Comparison of ENCODE assay signal across 14 cellular contexts in genomic region chr2:152613235-152613634, GRCh38.
DNase-seq lines count a peak whose midpoint lies in the region; ATAC-seq and TF ChIP-seq lines count a peak whose summit lies in the region.
"Had no signal": no experiment of that assay in that cellular context is flagged by ENCODE, and none has a peak within 500 bp of the region (broad histone marks: within the 10 kb centered on the region; RNA-seq: fewer than 3 reads in every experiment).

No MANE protein-coding gene starts in this region.

- DNase-seq in EH (ENCODE audit: low read depth), result peak; percentile 33
- DNase-seq in NCI-H1105 (lab: John Stamatoyannopoulos, UW), result peak; percentile 50
- DNase-seq in fibroblast of the aortic adventitia (ENCODE audit: low read depth), result peak; percentile 22
- DNase-seq in T1000 (lab: John Stamatoyannopoulos, UW), result no peak
- DNase-seq in RPMI8226, result no peak
- DNase-seq in DMS 273 treated with DMSO at 0.1 percent for 48 hours (lab: John Stamatoyannopoulos, UW), result no peak
- DNase-seq in activated T-helper 1 cell treated with anti-CD3 and anti-CD28 coated beads, Interleukin-12 subunit alpha, Interleukin-12 subunit beta, Interleukin-2, Interleukin-4 antibody, amounts not matched to agents 30 ng/mL and 10 ng/mL and 1 ng/mL, durations not matched to agents 14 hours and 24 hours and 36 hours (ENCODE audit: low spot score), result no peak
- DNase-seq: activated CD8-positive, alpha-beta memory T cell treated with anti-CD3 and anti-CD28 coated beads, Interleukin-2, amount 10 ng/mL, durations not matched to agents 7 days and 5 days; Caco-2; heart left ventricle; MM.1S had no signal

- TF ChIP-seq CTCF in fibroblast of the aortic adventitia (IDR thresholded peaks at IDR 0.05; ENCODE audit: insufficient read depth, low read length), result no peak

- H3K27ac Mint-ChIP-seq in activated T-helper 1 cell treated with anti-CD3 and anti-CD28 coated beads, Interleukin-12 subunit alpha, Interleukin-12 subunit beta, Interleukin-2, Interleukin-4 antibody, amounts not matched to agents 30 ng/mL and 10 ng/mL and 1 ng/mL, durations not matched to agents 14 hours and 24 hours and 36 hours, result no peak overlapping the region

- H3K4me1 Mint-ChIP-seq in activated T-helper 1 cell treated with anti-CD3 and anti-CD28 coated beads, Interleukin-12 subunit alpha, Interleukin-12 subunit beta, Interleukin-2, Interleukin-4 antibody, amounts not matched to agents 30 ng/mL and 10 ng/mL and 1 ng/mL, durations not matched to agents 14 hours and 24 hours and 36 hours (ENCODE audit: low read depth), result peaks cover 33% of the 10 kb centered on the region

- no peak overlapping the region for H3K4me3 Mint-ChIP-seq in activated T-helper 1 cell treated with anti-CD3 and anti-CD28 coated beads, Interleukin-12 subunit alpha, Interleukin-12 subunit beta, Interleukin-2, Interleukin-4 antibody, amounts not matched to agents 30 ng/mL and 10 ng/mL and 1 ng/mL, durations not matched to agents 14 hours and 24 hours and 36 hours
- H3K4me3 Mint-ChIP-seq: activated CD8-positive, alpha-beta memory T cell treated with anti-CD3 and anti-CD28 coated beads, Interleukin-2, amount 10 ng/mL, durations not matched to agents 7 days and 5 days had no signal

- H3K9me3 Mint-ChIP-seq in activated T-helper 1 cell treated with anti-CD3 and anti-CD28 coated beads, Interleukin-12 subunit alpha, Interleukin-12 subunit beta, Interleukin-2, Interleukin-4 antibody, amounts not matched to agents 30 ng/mL and 10 ng/mL and 1 ng/mL, durations not matched to agents 14 hours and 24 hours and 36 hours, result no peaks in the 10 kb centered on the region

- intact Hi-C loops in activated T-helper 1 cell treated with anti-CD3 and anti-CD28 coated beads, Interleukin-12 subunit alpha, Interleukin-12 subunit beta, Interleukin-2, Interleukin-4 antibody, amounts not matched to agents 30 ng/mL and 10 ng/mL and 1 ng/mL, durations not matched to agents 14 hours and 24 hours and 36 hours (cut with micrococcal nuclease), result loop anchor here (5.0 kb wide), 2 partner anchors 41 to 276 kb away; partner anchors contain the start of gene FMNL2

- no peak overlapping the region for H3K4me3 ChIP-seq in fibroblast of the aortic adventitia (ENCODE audit: low read depth, low read length)
- H3K4me3 ChIP-seq: breast epithelium, heart left ventricle, thoracic aorta had no signal

- peaks cover 3% of the 10 kb centered on the region for H3K27me3 Mint-ChIP-seq in activated T-helper 1 cell treated with anti-CD3 and anti-CD28 coated beads, Interleukin-12 subunit alpha, Interleukin-12 subunit beta, Interleukin-2, Interleukin-4 antibody, amounts not matched to agents 30 ng/mL and 10 ng/mL and 1 ng/mL, durations not matched to agents 14 hours and 24 hours and 36 hours (ENCODE audit: insufficient read depth)

- ATAC-seq in GM21515 (IDR thresholded peaks at IDR 0.05; ENCODE audit: unreplicated experiment), result peak; percentile 38

- H3K36me3 Mint-ChIP-seq in activated T-helper 1 cell treated with anti-CD3 and anti-CD28 coated beads, Interleukin-12 subunit alpha, Interleukin-12 subunit beta, Interleukin-2, Interleukin-4 antibody, amounts not matched to agents 30 ng/mL and 10 ng/mL and 1 ng/mL, durations not matched to agents 14 hours and 24 hours and 36 hours (ENCODE audit: low read depth), result peaks cover 3% of the 10 kb centered on the region
- H3K36me3 Mint-ChIP-seq: activated CD8-positive, alpha-beta memory T cell treated with anti-CD3 and anti-CD28 coated beads, Interleukin-2, amount 10 ng/mL, durations not matched to agents 7 days and 5 days had no signal

Comparison
In these comparisons a context has a peak if more than half of its experiments do, and no peak if none do; other contexts are left out.
1. DNase-seq: peak in EH (single experiment), NCI-H1105 (single experiment) and fibroblast of the aortic adventitia (single experiment); none in T1000 (single experiment), RPMI8226 (single experiment), DMS 273 treated with DMSO at 0.1 percent for 48 hours (single experiment) and activated T-helper 1 cell treated with anti-CD3 and anti-CD28 coated beads, Interleukin-12 subunit alpha, Interleukin-12 subunit beta, Interleukin-2, Interleukin-4 antibody, amounts not matched to agents 30 ng/mL and 10 ng/mL and 1 ng/mL, durations not matched to agents 14 hours and 24 hours and 36 hours (single experiment).